ENCODE assay signal across 23 cellular contexts in genomic region chr17:3603870-3604259, GRCh38.
"Had no signal": no experiment of that assay in that cellular context is flagged by ENCODE, and none has a peak within 500 bp of the region (broad histone marks: within the 10 kb centered on the region; RNA-seq: fewer than 3 reads in every experiment).

No MANE protein-coding gene starts in this region.

- H3K4me2 ChIP-seq: hepatocyte had no signal

- H3K79me2 ChIP-seq: hepatocyte had no signal

- DNase-seq: activated CD4-positive, alpha-beta T cell treated with anti-CD3 and anti-CD28 coated beads for 36 hours; activated CD4-positive, CD25-positive, alpha-beta regulatory T cell; activated CD8-positive, alpha-beta memory T cell treated with anti-CD3 and anti-CD28 coated beads, Interleukin-2, amount 10 ng/mL, durations not matched to agents 7 days and 5 days; activated CD8-positive, alpha-beta T cell treated with anti-CD3 and anti-CD28 coated beads, Interleukin-2, amount 10 ng/mL, durations not matched to agents 7 days and 5 days; activated T-cell treated with anti-CD3 and anti-CD28 coated beads, Interleukin-2, amount 50 U/mL, for 48 hours; adrenal gland; body of pancreas; cerebellar nuclear complex; cortex of kidney; effector memory CD8-positive, alpha-beta T cell; glutamatergic neuron; islet precursor cell; left colon; naive thymus-derived CD8-positive, alpha-beta T cell; right cardiac atrium; stimulated activated CD4-positive, alpha-beta T cell treated with anti-CD3 and anti-CD28 coated beads, Interleukin-15, amount 100 ng/mL, for 24 hours; stimulated activated CD4-positive, alpha-beta T cell treated with anti-CD3 and anti-CD28 coated beads, Interleukin-2, amount 100 ng/mL, for 24 hours; stimulated activated naive B cell treated with anti-CD40 and anti-IgM and Interleukin-4, amounts not matched to agents 10 μg/mL and 1 μg/mL and 100 μg/mL, for 72 hours; stomach; T-helper 1 cell; tibial artery; upper lobe of right lung had no signal

- H3K4me3 ChIP-seq: adrenal gland, body of pancreas, hepatocyte, stomach, tibial artery, upper lobe of right lung had no signal

- H3K9me3 ChIP-seq: adrenal gland, body of pancreas, stomach, tibial artery, upper lobe of right lung had no signal

- H2AFZ ChIP-seq: hepatocyte had no signal

- ATAC-seq: activated CD4-positive, alpha-beta T cell treated with anti-CD3 and anti-CD28 coated beads for 36 hours; activated CD8-positive, alpha-beta memory T cell treated with anti-CD3 and anti-CD28 coated beads, Interleukin-2, amount 10 ng/mL, durations not matched to agents 7 days and 5 days; activated CD8-positive, alpha-beta T cell treated with anti-CD3 and anti-CD28 coated beads, Interleukin-2, amount 10 ng/mL, durations not matched to agents 7 days and 5 days; body of pancreas; effector memory CD8-positive, alpha-beta T cell; left colon; naive thymus-derived CD8-positive, alpha-beta T cell; right cardiac atrium; stimulated activated naive B cell treated with anti-CD40 and anti-IgM and Interleukin-4, amounts not matched to agents 10 μg/mL and 1 μg/mL and 100 μg/mL, for 72 hours; upper lobe of right lung had no signal

- H3K27me3 ChIP-seq: adrenal gland, body of pancreas, hepatocyte, stomach, tibial artery, upper lobe of right lung had no signal

- H3K4me1 ChIP-seq: adrenal gland, body of pancreas, stomach, tibial artery, upper lobe of right lung had no signal

- H3K27ac ChIP-seq: adrenal gland, body of pancreas, hepatocyte, stomach, tibial artery, upper lobe of right lung had no signal
